1 cellular context compared by ENCODE assay signal in genomic region chr4:90537491-90537890, GRCh38.
TF ChIP-seq lines count a peak whose summit lies in the region.

No MANE protein-coding gene starts in this region.

TF ChIP-seq in GM23338, 12 proteins besides CTCF, POLR2A, EP300 and RAD21 (continued from another document):
- no peak for TF ChIP-seq REST (IDR thresholded peaks at IDR 0.05; ENCODE audit: unreplicated experiment)
